In the genomic region with DNA sequence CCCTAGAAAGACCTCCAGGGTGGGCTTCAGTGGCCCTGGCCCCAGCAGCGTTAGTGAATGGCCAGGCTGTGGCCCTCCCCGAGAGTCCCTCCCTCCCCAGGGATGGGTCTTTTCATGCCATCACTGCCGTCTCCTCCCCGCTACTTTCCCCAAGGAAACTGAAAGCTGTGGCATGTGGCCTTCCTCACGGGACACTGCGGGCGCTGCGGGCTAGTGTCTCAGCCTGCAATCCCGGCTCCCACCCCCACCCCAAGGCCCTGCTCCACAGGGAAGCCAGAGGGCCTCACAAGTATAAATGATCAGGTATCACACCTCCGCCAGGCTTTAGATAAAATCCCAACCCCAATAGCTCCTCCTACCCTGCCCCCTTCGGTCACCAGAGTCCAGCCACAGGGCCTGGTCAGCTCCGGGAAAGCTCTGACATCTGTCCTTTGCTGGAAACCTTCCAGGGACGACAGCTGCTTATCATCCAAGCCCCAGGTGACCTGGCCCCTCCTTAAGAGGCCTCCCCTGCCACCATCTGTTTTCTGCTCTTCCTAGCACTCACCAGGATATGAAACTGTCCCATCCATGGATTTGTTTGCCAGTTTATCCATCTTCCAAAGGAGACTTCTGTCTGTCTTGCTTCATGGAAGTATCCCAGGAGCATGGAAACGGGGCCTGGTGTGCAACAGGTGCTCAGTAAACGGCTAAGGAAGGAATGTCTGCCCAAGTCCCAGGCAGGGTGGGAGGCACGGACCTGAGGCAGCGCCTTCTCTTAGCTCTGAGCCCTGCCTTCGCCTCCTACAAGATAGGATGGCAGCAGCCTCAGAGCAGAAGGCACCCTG, we compare ENCODE assay signal across 1 cellular context.
TF ChIP-seq lines count a peak whose summit lies in the region.

No MANE protein-coding gene starts in this region.

TF ChIP-seq in K562, 482 proteins besides CTCF, POLR2A, EP300 and RAD21 (continued from another document and continues in another):
- TF ChIP-seq ZNF408 (CRISPR knock-in tag; IDR thresholded peaks at IDR 0.05; ENCODE audit: low read depth): no peak
- TF ChIP-seq GABPB1 (CRISPR knock-in tag; IDR thresholded peaks at IDR 0.05): no peak
- peak; percentile 22; the same call in 1 of the 2 replicates for TF ChIP-seq SP1 (CRISPR knock-in tag; IDR thresholded peaks at IDR 0.05)
- TF ChIP-seq, protein P1, sequence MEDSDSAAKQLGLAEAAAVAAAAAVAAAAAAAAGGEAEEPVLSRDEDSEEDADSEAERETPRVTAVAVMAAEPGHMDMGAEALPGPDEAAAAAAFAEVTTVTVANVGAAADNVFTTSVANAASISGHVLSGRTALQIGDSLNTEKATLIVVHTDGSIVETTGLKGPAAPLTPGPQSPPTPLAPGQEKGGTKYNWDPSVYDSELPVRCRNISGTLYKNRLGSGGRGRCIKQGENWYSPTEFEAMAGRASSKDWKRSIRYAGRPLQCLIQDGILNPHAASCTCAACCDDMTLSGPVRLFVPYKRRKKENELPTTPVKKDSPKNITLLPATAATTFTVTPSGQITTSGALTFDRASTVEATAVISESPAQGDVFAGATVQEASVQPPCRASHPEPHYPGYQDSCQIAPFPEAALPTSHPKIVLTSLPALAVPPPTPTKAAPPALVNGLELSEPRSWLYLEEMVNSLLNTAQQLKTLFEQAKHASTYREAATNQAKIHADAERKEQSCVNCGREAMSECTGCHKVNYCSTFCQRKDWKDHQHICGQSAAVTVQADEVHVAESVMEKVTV (CRISPR knock-in tag; IDR thresholded peaks at IDR 0.05): no peak
- TF ChIP-seq SLC30A9 (CRISPR knock-in tag; IDR thresholded peaks at IDR 0.05): no peak
- TF ChIP-seq SRF (CRISPR knock-in tag; IDR thresholded peaks at IDR 0.05): no peak
- TF ChIP-seq NCOA1 (IDR thresholded peaks at IDR 0.05; ENCODE audit: low read depth): peak; percentile 66; the same call in 1 of the 2 replicates
- TF ChIP-seq ZNF3 (CRISPR knock-in tag; IDR thresholded peaks at IDR 0.05): no peak
- TF ChIP-seq NUFIP1 (IDR thresholded peaks at IDR 0.05; ENCODE audit: partially characterized antibody): no peak
- TF ChIP-seq GATAD2B (IDR thresholded peaks at IDR 0.05; ENCODE audit: borderline replicate concordance): no peak
- no peak for TF ChIP-seq KAT8 (IDR thresholded peaks at IDR 0.05; ENCODE audit: low read depth)
- no peak for TF ChIP-seq SRSF1 (IDR thresholded peaks at IDR 0.05; ENCODE audit: low read depth, low read length)
- TF ChIP-seq, protein P2, sequence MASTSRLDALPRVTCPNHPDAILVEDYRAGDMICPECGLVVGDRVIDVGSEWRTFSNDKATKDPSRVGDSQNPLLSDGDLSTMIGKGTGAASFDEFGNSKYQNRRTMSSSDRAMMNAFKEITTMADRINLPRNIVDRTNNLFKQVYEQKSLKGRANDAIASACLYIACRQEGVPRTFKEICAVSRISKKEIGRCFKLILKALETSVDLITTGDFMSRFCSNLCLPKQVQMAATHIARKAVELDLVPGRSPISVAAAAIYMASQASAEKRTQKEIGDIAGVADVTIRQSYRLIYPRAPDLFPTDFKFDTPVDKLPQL (IDR thresholded peaks at IDR 0.05; ENCODE audit: extremely low read depth, insufficient read length): no peak
- TF ChIP-seq XRCC4 (IDR thresholded peaks at IDR 0.05; ENCODE audit: extremely low read depth, insufficient read depth, insufficient read length): no peak
- TF ChIP-seq STAG1 (CRISPR knock-in tag; IDR thresholded peaks at IDR 0.05; ENCODE audit: borderline replicate concordance): no peak
- no peak for TF ChIP-seq PREB (CRISPR knock-in tag; IDR thresholded peaks at IDR 0.05)
- TF ChIP-seq HLTF (IDR thresholded peaks at IDR 0.05): 0 out of 2 replicates have a peak, but pooled peaks have one; percentile 47
- TF ChIP-seq ZC3H4 (CRISPR knock-in tag; IDR thresholded peaks at IDR 0.05; ENCODE audit: borderline replicate concordance): no peak
- TF ChIP-seq ZHX1 (conservative IDR thresholded peaks at IDR 0.05; ENCODE audit: low read length): no peak
- no peak for TF ChIP-seq SMAD1 (IDR thresholded peaks at IDR 0.05; ENCODE audit: low read depth, low read length, partially characterized antibody)
- no peak for TF ChIP-seq ZNF282 (CRISPR knock-in tag; IDR thresholded peaks at IDR 0.05)
- no peak for TF ChIP-seq CHAMP1 (IDR thresholded peaks at IDR 0.05)
- 0 out of 2 replicates have a peak, but pooled peaks have one; percentile 32 for TF ChIP-seq SMAD3 (CRISPR knock-in tag; conservative IDR thresholded peaks at IDR 0.05)
- no peak for TF ChIP-seq ZBTB1 (CRISPR knock-in tag; IDR thresholded peaks at IDR 0.05; ENCODE audit: borderline replicate concordance, low read depth)
- TF ChIP-seq ZNF766 (CRISPR knock-in tag; conservative IDR thresholded peaks at IDR 0.05): peak; percentile 90
- TF ChIP-seq MAFF (IDR thresholded peaks at IDR 0.05; ENCODE audit: low read length): no peak
- TF ChIP-seq SIN3A (IDR thresholded peaks at IDR 0.05; ENCODE audit: borderline replicate concordance in 2 of 2, control insufficient read depth in 1 of 2, low read depth in 2 of 2, low read length in 2 of 2): no peak
- no peak for TF ChIP-seq CBX8 (IDR thresholded peaks at IDR 0.05; ENCODE audit: borderline replicate concordance, extremely low read depth, low read depth, low read length, poor library complexity, severe bottlenecking)
- TF ChIP-seq ZNF311 (CRISPR knock-in tag; IDR thresholded peaks at IDR 0.05): no peak
- no peak for TF ChIP-seq RNF219 (CRISPR knock-in tag; IDR thresholded peaks at IDR 0.05)
- TF ChIP-seq, protein P3, sequence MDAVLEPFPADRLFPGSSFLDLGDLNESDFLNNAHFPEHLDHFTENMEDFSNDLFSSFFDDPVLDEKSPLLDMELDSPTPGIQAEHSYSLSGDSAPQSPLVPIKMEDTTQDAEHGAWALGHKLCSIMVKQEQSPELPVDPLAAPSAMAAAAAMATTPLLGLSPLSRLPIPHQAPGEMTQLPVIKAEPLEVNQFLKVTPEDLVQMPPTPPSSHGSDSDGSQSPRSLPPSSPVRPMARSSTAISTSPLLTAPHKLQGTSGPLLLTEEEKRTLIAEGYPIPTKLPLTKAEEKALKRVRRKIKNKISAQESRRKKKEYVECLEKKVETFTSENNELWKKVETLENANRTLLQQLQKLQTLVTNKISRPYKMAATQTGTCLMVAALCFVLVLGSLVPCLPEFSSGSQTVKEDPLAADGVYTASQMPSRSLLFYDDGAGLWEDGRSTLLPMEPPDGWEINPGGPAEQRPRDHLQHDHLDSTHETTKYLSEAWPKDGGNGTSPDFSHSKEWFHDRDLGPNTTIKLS (IDR thresholded peaks at IDR 0.05; ENCODE audit: borderline replicate concordance, low read depth): no peak
- TF ChIP-seq COPS2 (conservative IDR thresholded peaks at IDR 0.05): no peak
- TF ChIP-seq RBM14 (IDR thresholded peaks at IDR 0.05; ENCODE audit: borderline replicate concordance, insufficient read depth, low read depth, low read length): no peak
- no peak for TF ChIP-seq HNRNPH1 (optimal IDR thresholded peaks at IDR 0.05; ENCODE audit: low read depth, low read length)
- TF ChIP-seq ZSCAN29 (IDR thresholded peaks at IDR 0.05): no peak
- no peak for TF ChIP-seq ATF1 (CRISPR knock-in tag; IDR thresholded peaks at IDR 0.05)
- TF ChIP-seq ATF1 (tag; IDR thresholded peaks at IDR 0.05): peak; percentile 26; the same call in 1 of the 2 replicates
- no peak for TF ChIP-seq ETV5 (CRISPR knock-in tag; IDR thresholded peaks at IDR 0.05; ENCODE audit: low read depth)
- TF ChIP-seq HOMEZ (CRISPR knock-in tag; IDR thresholded peaks at IDR 0.05): no peak
- no peak for TF ChIP-seq CREB1 (IDR thresholded peaks at IDR 0.05)
- 0 out of 2 replicates have a peak, but pooled peaks have one; percentile 14 for TF ChIP-seq CREB1 (CRISPR knock-in tag; IDR thresholded peaks at IDR 0.05)
- no peak for TF ChIP-seq ZNF57 (CRISPR knock-in tag; IDR thresholded peaks at IDR 0.05)
